Comparison of ENCODE assay signal across 11 cellular contexts in the genomic region with DNA sequence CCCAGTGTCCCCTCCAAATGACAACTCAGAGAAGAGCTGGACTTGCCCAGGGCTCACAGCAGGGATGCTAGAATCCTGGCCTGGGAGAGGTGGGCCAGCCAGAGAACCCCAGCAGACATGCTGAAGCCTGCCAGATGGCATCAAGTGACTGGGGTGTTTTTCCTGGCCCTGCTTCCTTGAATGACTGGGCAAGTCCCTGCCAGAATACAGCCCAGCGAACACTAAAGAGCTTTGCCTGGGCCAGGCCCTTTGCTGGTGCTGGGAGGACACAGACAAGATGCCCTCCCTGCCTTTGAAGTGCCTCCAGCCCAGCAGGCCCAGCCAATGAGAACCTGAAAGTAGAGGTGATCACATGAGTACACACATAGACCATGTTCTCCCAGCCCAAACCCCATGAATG. TPM values are rescaled to one million over a fixed set of nuclear protein-coding genes. Genes with fewer than 3 reads are reported as not detected.
DNase-seq lines count a peak whose midpoint lies in the region; ATAC-seq and TF ChIP-seq lines count a peak whose summit lies in the region.
"Had no signal": no experiment of that assay in that cellular context is flagged by ENCODE, and none has a peak within 500 bp of the region (broad histone marks: within the 10 kb centered on the region; RNA-seq: fewer than 3 reads in every experiment).

No MANE protein-coding gene starts in this region.

- DNase-seq in H7 (peak; percentile 38), NCI-H510A (lab: John Stamatoyannopoulos, UW) (peak; percentile 66), epithelial cell of esophagus (ENCODE audit: low read depth) (peak; percentile 92), osteoblast (ENCODE audit: insufficient read length, low spot score, missing footprints) (peak; percentile 89), NCI-H1930 (lab: John Stamatoyannopoulos, UW) (no peak), GDM1 (lab: John Stamatoyannopoulos, UW) (no peak)
- DNase-seq: RPMI8226 had no signal

- H3K36me3 ChIP-seq in H7 (replicated peaks; ENCODE audit: control insufficient read depth, insufficient read depth, low read length) (no peaks in the 10 kb centered on the region), osteoblast (ENCODE audit: insufficient read depth, low read length) (no peaks in the 10 kb centered on the region)

- no peak overlapping the region for H2AFZ ChIP-seq in osteoblast (ENCODE audit: low read length)

- H3K4me2 ChIP-seq in osteoblast (ENCODE audit: insufficient read depth, low read length), result no peak overlapping the region

- H3K4me3 ChIP-seq in H7 (ENCODE audit: insufficient read depth, low read depth, low read length) (no peak overlapping the region), epithelial cell of esophagus (ENCODE audit: low read length) (no peak overlapping the region), osteoblast (ENCODE audit: insufficient read depth, low read length) (no peak overlapping the region)

- H3K27me3 ChIP-seq in H7 (ENCODE audit: control insufficient read depth, insufficient read depth, low read length) (peaks cover 26% of the 10 kb centered on the region), osteoblast (ENCODE audit: insufficient read depth, low read length) (peaks cover 31% of the 10 kb centered on the region)

- no peak for ATAC-seq in HG02884 (IDR thresholded peaks at IDR 0.05; ENCODE audit: unreplicated experiment)

- no peaks in the 10 kb centered on the region for H3K79me2 ChIP-seq in osteoblast (ENCODE audit: insufficient read depth, low read length)

- peaks cover 3% of the 10 kb centered on the region for H4K20me1 ChIP-seq in osteoblast (ENCODE audit: insufficient read depth, low read length)

- H3K4me1 ChIP-seq in osteoblast (ENCODE audit: insufficient read depth, low read length), result peaks cover 3% of the 10 kb centered on the region

- no peaks in the 10 kb centered on the region for H3K9me3 ChIP-seq in osteoblast (ENCODE audit: low read depth, low read length)

- TF ChIP-seq CTCF in epithelial cell of esophagus (IDR thresholded peaks at IDR 0.05; ENCODE audit: insufficient read depth, low read depth, low read length, missing control alignments) (no peak), osteoblast (IDR thresholded peaks at IDR 0.05; ENCODE audit: extremely low read depth, low read depth, low read length) (no peak)

- no peak overlapping the region for H3K27ac ChIP-seq in osteoblast (ENCODE audit: low read depth, low read length)

RNA-seq across cellular contexts. Expression of a gene that starts 11.5 kb away (rescaled TPM):
- 3.1 and 3.4 TPM in 2 replicates for total RNA-seq in H7 (2014; rRNA removed; shearing (Covaris generic))
- total RNA-seq in osteoblast, result 4.3 and 5.6 TPM in 2 replicates

RNA-seq across cellular contexts. Expression of a gene that starts 12.3 kb away (rescaled TPM):
- 20.0 and 23.9 TPM in 2 replicates for total RNA-seq in H7 (2014; rRNA removed; shearing (Covaris generic))
- total RNA-seq in osteoblast, result 17.7 and 19.2 TPM in 2 replicates

RNA-seq across cellular contexts. Expression of a gene that starts 18.0 kb away (rescaled TPM):
- not detected in 2 replicates for total RNA-seq in H7 (2014; rRNA removed; shearing (Covaris generic))
- total RNA-seq in osteoblast, result not detected in 2 replicates
- total RNA-seq: aorta, mononuclear cell, subcutaneous adipose tissue had no signal

RNA-seq across cellular contexts. Expression of a gene that starts 36.6 kb away (rescaled TPM):
- 58.2 and 60.7 TPM in 2 replicates for total RNA-seq in H7 (2014; rRNA removed; shearing (Covaris generic))
- 7.7 and 9.4 TPM in 2 replicates for total RNA-seq in osteoblast

Comparison
In these comparisons a context has a peak if more than half of its experiments do, and no peak if none do; other contexts are left out.
1. DNase-seq: peak in H7 (single experiment), NCI-H510A (single experiment), epithelial cell of esophagus (single experiment) and osteoblast (single experiment); none in NCI-H1930 (0 of 2) and GDM1 (single experiment).